ENCODE assay signal across 20 cellular contexts in the genomic region with DNA sequence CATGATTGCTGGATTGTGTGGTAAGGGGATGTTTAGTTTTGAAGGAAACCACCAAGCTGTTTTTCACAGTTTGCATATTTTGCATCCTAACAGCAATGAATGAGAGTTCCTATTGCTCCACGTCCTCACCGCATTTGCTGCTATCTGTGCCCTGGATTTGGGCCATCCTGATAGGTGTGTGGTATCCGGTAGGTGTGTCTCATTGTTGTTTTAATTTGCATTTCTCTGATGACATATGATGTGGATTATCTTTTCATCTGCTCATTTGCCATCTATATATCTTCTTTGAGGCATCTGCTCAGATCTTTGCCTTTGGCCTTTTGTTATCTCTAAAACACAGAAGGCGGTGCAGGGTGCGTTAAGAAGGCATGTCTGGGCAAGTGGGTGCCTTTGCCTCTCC.
"Had no signal": no experiment of that assay in that cellular context is flagged by ENCODE, and none has a peak within 500 bp of the region (broad histone marks: within the 10 kb centered on the region; RNA-seq: fewer than 3 reads in every experiment).

No MANE protein-coding gene starts in this region.

- ATAC-seq: activated T-cell treated with anti-CD3 and anti-CD28 coated beads, Interleukin-2, amount 50 U/mL, for 72 hours; left colon; lower lobe of right lung; stimulated activated effector memory CD8-positive, alpha-beta T cell treated with anti-CD3 and anti-CD28 coated beads, Interleukin-12 subunit alpha, Interleukin-12 subunit beta, amount 100 ng/mL, for 72 hours had no signal

- H3K9me3 Mint-ChIP-seq: activated CD4-positive, alpha-beta T cell treated with anti-CD3 and anti-CD28 coated beads, Interleukin-2, amount 10 ng/mL, durations not matched to agents 24 days and 14 days; activated naive CD8-positive, alpha-beta T cell treated with anti-CD3 and anti-CD28 coated beads, Interleukin-2, amount 10 ng/mL, durations not matched to agents 7 days and 5 days; activated T-cell treated with anti-CD3 and anti-CD28 coated beads, Interleukin-2, amount 50 U/mL, for 72 hours; central memory CD8-positive, alpha-beta T cell; mesothelial cell of epicardium; neural crest cell; stimulated activated effector memory CD8-positive, alpha-beta T cell treated with anti-CD3 and anti-CD28 coated beads, Interleukin-12 subunit alpha, Interleukin-12 subunit beta, amount 100 ng/mL, for 72 hours had no signal

- H3K9me3 ChIP-seq: esophagus muscularis mucosa, lower lobe of right lung, ovary, sigmoid colon had no signal

- H3K36me3 ChIP-seq: brain microvascular endothelial cell, esophagus muscularis mucosa, lower lobe of right lung, ovary, sigmoid colon, tibial nerve had no signal

- DNase-seq: activated CD4-positive, alpha-beta T cell treated with anti-CD3 and anti-CD28 coated beads, Interleukin-2, amount 10 ng/mL, durations not matched to agents 24 days and 14 days; activated CD4-positive, CD25-positive, alpha-beta regulatory T cell; activated gamma-delta T cell; activated naive CD8-positive, alpha-beta T cell treated with anti-CD3 and anti-CD28 coated beads, Interleukin-2, amount 10 ng/mL, durations not matched to agents 7 days and 5 days; activated T-cell treated with anti-CD3 and anti-CD28 coated beads, Interleukin-2, amount 50 U/mL, for 72 hours; anterior cingulate cortex; brain microvascular endothelial cell; left colon; lower lobe of right lung; ovary; sigmoid colon; stimulated activated CD4-positive, alpha-beta T cell treated with anti-CD3 and anti-CD28 coated beads, Interleukin-12 subunit alpha, Interleukin-12 subunit beta, amount 100 ng/mL, for 4 hours; substantia nigra had no signal

- H3K4me3 ChIP-seq: coronary artery, esophagus muscularis mucosa, lower lobe of right lung, ovary, sigmoid colon, tibial nerve had no signal

- H3K4me3 Mint-ChIP-seq: activated CD4-positive, alpha-beta T cell treated with anti-CD3 and anti-CD28 coated beads, Interleukin-2, amount 10 ng/mL, durations not matched to agents 24 days and 14 days; activated naive CD8-positive, alpha-beta T cell treated with anti-CD3 and anti-CD28 coated beads, Interleukin-2, amount 10 ng/mL, durations not matched to agents 7 days and 5 days; activated T-cell treated with anti-CD3 and anti-CD28 coated beads, Interleukin-2, amount 50 U/mL, for 72 hours; central memory CD8-positive, alpha-beta T cell; mesothelial cell of epicardium; neural crest cell; stimulated activated effector memory CD8-positive, alpha-beta T cell treated with anti-CD3 and anti-CD28 coated beads, Interleukin-12 subunit alpha, Interleukin-12 subunit beta, amount 100 ng/mL, for 72 hours had no signal

- H3K27ac Mint-ChIP-seq: activated CD4-positive, alpha-beta T cell treated with anti-CD3 and anti-CD28 coated beads, Interleukin-2, amount 10 ng/mL, durations not matched to agents 24 days and 14 days; activated naive CD8-positive, alpha-beta T cell treated with anti-CD3 and anti-CD28 coated beads, Interleukin-2, amount 10 ng/mL, durations not matched to agents 7 days and 5 days; activated T-cell treated with anti-CD3 and anti-CD28 coated beads, Interleukin-2, amount 50 U/mL, for 72 hours; mesothelial cell of epicardium; stimulated activated effector memory CD8-positive, alpha-beta T cell treated with anti-CD3 and anti-CD28 coated beads, Interleukin-12 subunit alpha, Interleukin-12 subunit beta, amount 100 ng/mL, for 72 hours had no signal

- H3K4me1 Mint-ChIP-seq: activated CD4-positive, alpha-beta T cell treated with anti-CD3 and anti-CD28 coated beads, Interleukin-2, amount 10 ng/mL, durations not matched to agents 24 days and 14 days; activated naive CD8-positive, alpha-beta T cell treated with anti-CD3 and anti-CD28 coated beads, Interleukin-2, amount 10 ng/mL, durations not matched to agents 7 days and 5 days; central memory CD8-positive, alpha-beta T cell; neural crest cell; stimulated activated effector memory CD8-positive, alpha-beta T cell treated with anti-CD3 and anti-CD28 coated beads, Interleukin-12 subunit alpha, Interleukin-12 subunit beta, amount 100 ng/mL, for 72 hours had no signal

- H3K4me1 ChIP-seq: lower lobe of right lung, sigmoid colon, tibial nerve had no signal

- H3K27ac ChIP-seq: brain microvascular endothelial cell, coronary artery, esophagus muscularis mucosa, lower lobe of right lung, ovary, sigmoid colon, tibial nerve had no signal

- H3K27me3 ChIP-seq: brain microvascular endothelial cell, esophagus muscularis mucosa, ovary, sigmoid colon, tibial nerve had no signal
